In genomic region chr3:52049503-52049902, GRCh38 we compare ENCODE assay signal across 15 cellular contexts. TPM values are rescaled to one million over a fixed set of nuclear protein-coding genes. Genes with fewer than 3 reads are reported as not detected.
A peak's percentile ranks its signal among the peaks of the same experiment; 100 is the strongest.
DNase-seq lines count a peak whose midpoint lies in the region; ATAC-seq and TF ChIP-seq lines count a peak whose summit lies in the region.
"Had no signal": no experiment of that assay in that cellular context is flagged by ENCODE, and none has a peak within 500 bp of the region (broad histone marks: within the 10 kb centered on the region; RNA-seq: fewer than 3 reads in every experiment).

No MANE protein-coding gene starts in this region.

- H3K27ac Mint-ChIP-seq in activated T-cell treated with anti-CD3 and anti-CD28 coated beads, Interleukin-2, amount 50 U/mL, for 24 hours, result peak overlapping the region; percentile 79
- H3K27ac Mint-ChIP-seq in T-helper 17 cell, result peak overlapping the region; percentile 88
- peak overlapping the region; percentile 17 for H3K27ac Mint-ChIP-seq in endodermal cell
- H3K27ac Mint-ChIP-seq in stimulated activated memory B cell treated with anti-CD40 and anti-IgM and Interleukin-4, amounts not matched to agents 10 μg/mL and 1 μg/mL and 100 μg/mL, for 72 hours, result peak overlapping the region; percentile 41
- H3K27ac Mint-ChIP-seq: nephron had no signal

- no peaks in the 10 kb centered on the region for H3K9me3 ChIP-seq in T-helper 17 cell (ENCODE audit: control insufficient read depth, low read length, poor library complexity, severe bottlenecking)
- no peaks in the 10 kb centered on the region for H3K9me3 ChIP-seq in endodermal cell (ENCODE audit: control insufficient read depth, low read length)
- H3K9me3 ChIP-seq in colonic mucosa, result no peaks in the 10 kb centered on the region
- H3K9me3 ChIP-seq in osteoblast (ENCODE audit: low read depth, low read length), result no peaks in the 10 kb centered on the region
- H3K9me3 ChIP-seq: left lung had no signal

- no peak overlapping the region for H3K9ac ChIP-seq in endodermal cell (ENCODE audit: extremely low read depth, low read length, poor library complexity, severe bottlenecking)
- H3K9ac ChIP-seq in colonic mucosa (ENCODE audit: low read depth in 2 of 2, low read length in 2 of 2), result no peak overlapping the region

- H3K27ac ChIP-seq in endodermal cell (ENCODE audit: low read depth, low read length) (no peak overlapping the region), colonic mucosa (no peak overlapping the region), osteoblast (ENCODE audit: low read depth, low read length) (no peak overlapping the region)

- H3K79me2 ChIP-seq in osteoblast (ENCODE audit: insufficient read depth, low read length), result peaks cover 60% of the 10 kb centered on the region

- no peak overlapping the region for H3K4me3 Mint-ChIP-seq in activated T-cell treated with anti-CD3 and anti-CD28 coated beads, Interleukin-2, amount 50 U/mL, for 24 hours
- H3K4me3 Mint-ChIP-seq in T-helper 17 cell (no peak overlapping the region), endodermal cell (no peak overlapping the region)
- no peak overlapping the region for H3K4me3 Mint-ChIP-seq in stimulated activated memory B cell treated with anti-CD40 and anti-IgM and Interleukin-4, amounts not matched to agents 10 μg/mL and 1 μg/mL and 100 μg/mL, for 72 hours
- H3K4me3 Mint-ChIP-seq: nephron had no signal

- H3K4me2 ChIP-seq in osteoblast (ENCODE audit: insufficient read depth, low read length), result no peak overlapping the region

- H3K4me3 ChIP-seq in endodermal cell (ENCODE audit: low read length) (no peak overlapping the region), colonic mucosa (no peak overlapping the region), osteoblast (ENCODE audit: insufficient read depth, low read length) (no peak overlapping the region)
- H3K4me3 ChIP-seq: left lung had no signal

- peaks cover 3% of the 10 kb centered on the region for H3K4me1 ChIP-seq in endodermal cell (ENCODE audit: control insufficient read depth, insufficient read depth, low read length)
- peaks cover 3% of the 10 kb centered on the region for H3K4me1 ChIP-seq in colonic mucosa
- H3K4me1 ChIP-seq in osteoblast (ENCODE audit: insufficient read depth, low read length), result peaks cover 53% of the 10 kb centered on the region

- H3K36me3 ChIP-seq in endodermal cell (ENCODE audit: control insufficient read depth, insufficient read depth, low read length), result peaks cover 27% of the 10 kb centered on the region
- H3K36me3 ChIP-seq in colonic mucosa, result no peaks in the 10 kb centered on the region
- peaks cover 56% of the 10 kb centered on the region for H3K36me3 ChIP-seq in osteoblast (ENCODE audit: insufficient read depth, low read length)

- no peaks in the 10 kb centered on the region for H3K9me3 Mint-ChIP-seq in activated T-cell treated with anti-CD3 and anti-CD28 coated beads, Interleukin-2, amount 50 U/mL, for 24 hours
- no peaks in the 10 kb centered on the region for H3K9me3 Mint-ChIP-seq in endodermal cell
- no peaks in the 10 kb centered on the region for H3K9me3 Mint-ChIP-seq in stimulated activated memory B cell treated with anti-CD40 and anti-IgM and Interleukin-4, amounts not matched to agents 10 μg/mL and 1 μg/mL and 100 μg/mL, for 72 hours
- H3K9me3 Mint-ChIP-seq: nephron had no signal

- intact Hi-C loops in colonic mucosa (cut with DNase I), result no loop called here

- H3K27me3 ChIP-seq in endodermal cell (ENCODE audit: control insufficient read depth, insufficient read depth, low read length, poor library complexity, severe bottlenecking), result no peaks in the 10 kb centered on the region
- H3K27me3 ChIP-seq in colonic mucosa, result no peaks in the 10 kb centered on the region
- no peaks in the 10 kb centered on the region for H3K27me3 ChIP-seq in osteoblast (ENCODE audit: insufficient read depth, low read length)
- H3K27me3 ChIP-seq: left lung had no signal

- no peak for DNase-seq in activated T-cell treated with anti-CD3 and anti-CD28 coated beads, Interleukin-2, amount 50 U/mL, for 24 hours
- no peak for DNase-seq in activated T-cell treated with anti-CD3 and anti-CD28 coated beads, Interleukin-2, amount 50 U/mL, for 1 hour
- no peak for DNase-seq in T-helper 17 cell
- no peak for DNase-seq in endodermal cell
- no peak for DNase-seq in colonic mucosa
- no peak for DNase-seq in osteoblast (ENCODE audit: insufficient read length, low spot score, missing footprints)
- no peak for DNase-seq in CD1c-positive myeloid dendritic cell (ENCODE audit: extremely low spot score)
- DNase-seq: ACHN; hippocampal formation; left lung; NCI-H1048; NK-92 treated with Interleukin-12 subunit alpha and Interleukin-12 subunit beta, amount 100 ng/mL, for 24 hours; SIG-M5 had no signal

- H3K4me1 Mint-ChIP-seq in activated T-cell treated with anti-CD3 and anti-CD28 coated beads, Interleukin-2, amount 50 U/mL, for 24 hours (ENCODE audit: low read depth), result peaks cover 53% of the 10 kb centered on the region
- H3K4me1 Mint-ChIP-seq in T-helper 17 cell (peaks cover 51% of the 10 kb centered on the region), endodermal cell (peaks cover 17% of the 10 kb centered on the region)
- H3K4me1 Mint-ChIP-seq in stimulated activated memory B cell treated with anti-CD40 and anti-IgM and Interleukin-4, amounts not matched to agents 10 μg/mL and 1 μg/mL and 100 μg/mL, for 72 hours, result peaks cover 30% of the 10 kb centered on the region

- ATAC-seq in T-helper 17 cell, result no peak
- no peak for ATAC-seq in stimulated activated memory B cell treated with anti-CD40 and anti-IgM and Interleukin-4, amounts not matched to agents 10 μg/mL and 1 μg/mL and 100 μg/mL, for 72 hours
- ATAC-seq: left lung had no signal

- H2AFZ ChIP-seq in osteoblast (ENCODE audit: low read length), result no peak overlapping the region

- WGBS in endodermal cell (ENCODE audit: insufficient coverage in 1 of 2, insufficient read length in 1 of 2), 2 experiments, result 66% methylated on average over 2 of the region's 2 CpGs; no CpG with 5 or more reads in 1 of the 2 experiments

- peaks cover 62% of the 10 kb centered on the region for H3K36me3 Mint-ChIP-seq in activated T-cell treated with anti-CD3 and anti-CD28 coated beads, Interleukin-2, amount 50 U/mL, for 24 hours (ENCODE audit: low read depth)
- H3K36me3 Mint-ChIP-seq in T-helper 17 cell (ENCODE audit: low read depth) (peaks cover 5% of the 10 kb centered on the region), endodermal cell (ENCODE audit: low read depth) (peaks cover 19% of the 10 kb centered on the region)
- H3K36me3 Mint-ChIP-seq in stimulated activated memory B cell treated with anti-CD40 and anti-IgM and Interleukin-4, amounts not matched to agents 10 μg/mL and 1 μg/mL and 100 μg/mL, for 72 hours, result peaks cover 22% of the 10 kb centered on the region

- peaks cover 19% of the 10 kb centered on the region for H4K20me1 ChIP-seq in osteoblast (ENCODE audit: insufficient read depth, low read length)

- TF ChIP-seq CTCF in endodermal cell (conservative IDR thresholded peaks at IDR 0.05), result no peak
- no peak for TF ChIP-seq CTCF in colonic mucosa (IDR thresholded peaks at IDR 0.05)
- TF ChIP-seq CTCF in osteoblast (IDR thresholded peaks at IDR 0.05; ENCODE audit: extremely low read depth, low read depth, low read length), result no peak

- H3K27me3 Mint-ChIP-seq in activated T-cell treated with anti-CD3 and anti-CD28 coated beads, Interleukin-2, amount 50 U/mL, for 24 hours, result no peaks in the 10 kb centered on the region
- H3K27me3 Mint-ChIP-seq in T-helper 17 cell, result no peaks in the 10 kb centered on the region
- H3K27me3 Mint-ChIP-seq in endodermal cell (ENCODE audit: insufficient read depth), result no peaks in the 10 kb centered on the region
- H3K27me3 Mint-ChIP-seq in stimulated activated memory B cell treated with anti-CD40 and anti-IgM and Interleukin-4, amounts not matched to agents 10 μg/mL and 1 μg/mL and 100 μg/mL, for 72 hours, result no peaks in the 10 kb centered on the region

RNA-seq across cellular contexts. Expression of gene DUSP7, which starts 6.9 kb away (rescaled TPM):
- 10 to 100 TPM; 15.8 to 18.6 TPM for total RNA-seq in T-helper 17 cell
- 10 to 100 TPM; 14.2 to 16.7 TPM for total RNA-seq in endodermal cell
- 11.4 TPM for polyA plus RNA-seq in endodermal cell (2013, experiment 1 of 2)
- polyA plus RNA-seq in endodermal cell (2013, experiment 2 of 2), result 9.9 TPM
- 1 to 10 TPM; 9.5 to 9.8 TPM for total RNA-seq in colonic mucosa
- total RNA-seq in osteoblast, result 12.7 and 13.8 TPM in 2 replicates

RNA-seq across cellular contexts. Expression of gene RPL29, which starts 53.8 kb away (rescaled TPM):
- total RNA-seq in T-helper 17 cell (1,000 to 10,000 TPM; 1,359 to 1,493 TPM), endodermal cell (1,000 to 10,000 TPM; 1,325 to 1,600 TPM), colonic mucosa (1,000 to 10,000 TPM; 1,051 to 1,273 TPM), osteoblast (824 and 862 TPM in 2 replicates)
- 1,775 TPM for polyA plus RNA-seq in endodermal cell (2013, experiment 1 of 2)
- polyA plus RNA-seq in endodermal cell (2013, experiment 2 of 2), result 1,656 TPM

Comparison
In these comparisons a context has a peak if more than half of its experiments do, and no peak if none do; other contexts are left out.
1. H3K27ac Mint-ChIP-seq: peak in every context shown above with its lines; median percentile 88 in T-helper 17 cell; 79 in activated T-cell treated with anti-CD3 and anti-CD28 coated beads, Interleukin-2, amount 50 U/mL, for 24 hours; 41 in stimulated activated memory B cell treated with anti-CD40 and anti-IgM and Interleukin-4, amounts not matched to agents 10 μg/mL and 1 μg/mL and 100 μg/mL, for 72 hours; 17 in endodermal cell.